In the genomic region with DNA sequence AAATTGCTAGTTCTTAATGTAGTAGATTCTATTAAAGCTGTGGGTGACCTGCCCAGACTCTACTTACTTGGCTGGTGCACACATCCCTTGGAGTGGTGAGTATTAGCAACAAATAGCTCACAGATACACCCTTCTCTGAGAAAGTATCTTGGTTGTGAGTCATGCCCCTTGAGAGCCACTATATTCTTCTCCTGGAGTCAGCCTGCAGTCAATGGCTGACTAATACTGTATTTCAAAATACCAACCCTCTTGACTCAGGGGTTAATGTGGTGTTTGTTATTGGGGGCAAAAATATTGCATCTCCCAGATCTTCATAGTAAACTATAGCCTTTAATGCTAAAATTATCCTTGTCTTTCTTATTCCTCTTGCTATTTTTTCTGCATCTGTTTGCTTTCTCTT, we compare ENCODE assay signal across 11 cellular contexts.
DNase-seq lines count a peak whose midpoint lies in the region; ATAC-seq and TF ChIP-seq lines count a peak whose summit lies in the region.
"Had no signal": no experiment of that assay in that cellular context is flagged by ENCODE, and none has a peak within 500 bp of the region (broad histone marks: within the 10 kb centered on the region; RNA-seq: fewer than 3 reads in every experiment).

No MANE protein-coding gene starts in this region.

- no peak overlapping the region for H3K4me3 Mint-ChIP-seq in MCF 10A (ENCODE audit: unreplicated experiment)
- no peak overlapping the region for H3K4me3 Mint-ChIP-seq in activated CD8-positive, alpha-beta memory T cell treated with anti-CD3 and anti-CD28 coated beads, Interleukin-2, amount 10 ng/mL, durations not matched to agents 7 days and 5 days
- H3K4me3 Mint-ChIP-seq: B cell had no signal

- H3K36me3 Mint-ChIP-seq in MCF 10A (ENCODE audit: insufficient read depth, unreplicated experiment), result no peaks in the 10 kb centered on the region
- H3K36me3 Mint-ChIP-seq in activated CD8-positive, alpha-beta memory T cell treated with anti-CD3 and anti-CD28 coated beads, Interleukin-2, amount 10 ng/mL, durations not matched to agents 7 days and 5 days, result no peaks in the 10 kb centered on the region

- POLR2A ChIA-PET in MCF 10A (lab: Yijun Ruan, JAX), result interaction anchor here (0.7 to 1.1 kb wide), 2 partner anchors 180 to 389 kb away, joined by 3 read pairs; no protein-coding TSS in a partner anchor

- no peak overlapping the region for H3K27ac Mint-ChIP-seq in MCF 10A (ENCODE audit: low read depth, unreplicated experiment)
- H3K27ac Mint-ChIP-seq in activated CD8-positive, alpha-beta memory T cell treated with anti-CD3 and anti-CD28 coated beads, Interleukin-2, amount 10 ng/mL, durations not matched to agents 7 days and 5 days, result no peak overlapping the region
- H3K27ac Mint-ChIP-seq: B cell had no signal

- H3K4me1 Mint-ChIP-seq in MCF 10A (ENCODE audit: insufficient read depth, unreplicated experiment), result peaks cover 13% of the 10 kb centered on the region
- H3K4me1 Mint-ChIP-seq in activated CD8-positive, alpha-beta memory T cell treated with anti-CD3 and anti-CD28 coated beads, Interleukin-2, amount 10 ng/mL, durations not matched to agents 7 days and 5 days, result no peaks in the 10 kb centered on the region
- H3K4me1 Mint-ChIP-seq: B cell had no signal

- no peak for ATAC-seq in HG02973 (IDR thresholded peaks at IDR 0.05; ENCODE audit: unreplicated experiment)
- no peak for ATAC-seq in activated CD8-positive, alpha-beta memory T cell treated with anti-CD3 and anti-CD28 coated beads, Interleukin-2, amount 10 ng/mL, durations not matched to agents 7 days and 5 days

- H3K9me3 Mint-ChIP-seq in MCF 10A (ENCODE audit: unreplicated experiment), result no peaks in the 10 kb centered on the region
- peaks cover 6% of the 10 kb centered on the region for H3K9me3 Mint-ChIP-seq in activated CD8-positive, alpha-beta memory T cell treated with anti-CD3 and anti-CD28 coated beads, Interleukin-2, amount 10 ng/mL, durations not matched to agents 7 days and 5 days (ENCODE audit: low read depth)

- peak; percentile 90 for DNase-seq in MCF 10A (ENCODE audit: unreplicated experiment)
- no peak for DNase-seq in breast epithelium (ENCODE audit: low spot score in 2 of 2)
- peak; percentile 58 for DNase-seq in T1000 (lab: John Stamatoyannopoulos, UW)
- peak; percentile 29 for DNase-seq in glomerular visceral epithelial cell (ENCODE audit: extremely low spot score)
- no peak for DNase-seq in stimulated activated CD4-positive, alpha-beta T cell treated with anti-CD3 and anti-CD28 coated beads, Interleukin-2, amount 100 ng/mL, for 24 hours
- DNase-seq in mucosa of gallbladder (ENCODE audit: low spot score), result no peak
- no peak for DNase-seq in activated CD8-positive, alpha-beta memory T cell treated with anti-CD3 and anti-CD28 coated beads, Interleukin-2, amount 10 ng/mL, durations not matched to agents 7 days and 5 days
- DNase-seq: esophagus squamous epithelium; stimulated activated CD4-positive, alpha-beta T cell treated with anti-CD3 and anti-CD28 coated beads, Interleukin-4, amount 100 ng/mL, for 24 hours had no signal

- H3K9me3 ChIP-seq in breast epithelium, result no peaks in the 10 kb centered on the region
- H3K9me3 ChIP-seq: esophagus squamous epithelium had no signal

- no peaks in the 10 kb centered on the region for H3K36me3 ChIP-seq in breast epithelium
- H3K36me3 ChIP-seq: esophagus squamous epithelium had no signal

- H3K27me3 ChIP-seq in breast epithelium, result no peaks in the 10 kb centered on the region
- H3K27me3 ChIP-seq: esophagus squamous epithelium had no signal

- H3K4me1 ChIP-seq in breast epithelium, result no peaks in the 10 kb centered on the region
- H3K4me1 ChIP-seq: esophagus squamous epithelium had no signal

- no peaks in the 10 kb centered on the region for H3K27me3 Mint-ChIP-seq in MCF 10A (ENCODE audit: insufficient read depth, unreplicated experiment)
- no peaks in the 10 kb centered on the region for H3K27me3 Mint-ChIP-seq in activated CD8-positive, alpha-beta memory T cell treated with anti-CD3 and anti-CD28 coated beads, Interleukin-2, amount 10 ng/mL, durations not matched to agents 7 days and 5 days
- H3K27me3 Mint-ChIP-seq: B cell had no signal

- no peak overlapping the region for H3K27ac ChIP-seq in breast epithelium
- H3K27ac ChIP-seq: esophagus squamous epithelium had no signal

- no peak for TF ChIP-seq CTCF in MCF 10A (IDR thresholded peaks at IDR 0.05; ENCODE audit: unreplicated experiment)
- no peak for TF ChIP-seq CTCF in breast epithelium (IDR thresholded peaks at IDR 0.05)

- no peak for TF ChIP-seq POLR2A in breast epithelium (IDR thresholded peaks at IDR 0.05)

- H3K4me3 ChIP-seq in breast epithelium, result no peak overlapping the region
- H3K4me3 ChIP-seq: esophagus squamous epithelium had no signal

- intact Hi-C loops in MCF 10A (cut with micrococcal nuclease), result no loop called here
- intact Hi-C loops in breast epithelium (cut with DNase I; ENCODE audit: low total_unique reads), result no loop called here

- CTCF ChIA-PET in MCF 10A (lab: Yijun Ruan, JAX), result interaction anchor here (0.7 kb wide), 2 partner anchors 170 to 394 kb away, joined by 3 to 4 read pairs; no protein-coding TSS in a partner anchor
- CTCF ChIA-PET in activated CD8-positive, alpha-beta memory T cell treated with anti-CD3 and anti-CD28 coated beads, Interleukin-2, amount 10 ng/mL, durations not matched to agents 7 days and 5 days (lab: Charles Lee), result no interaction called here

- BruUV-seq in MCF 10A (replicated peaks; lab: Mats Ljungman, UMichigan), result no TSS peak

Comparison
In these comparisons a context has a peak if more than half of its experiments do, and no peak if none do; other contexts are left out.
1. DNase-seq: peak in MCF 10A (single experiment), T1000 (single experiment) and glomerular visceral epithelial cell (single experiment); none in breast epithelium (0 of 2), stimulated activated CD4-positive, alpha-beta T cell treated with anti-CD3 and anti-CD28 coated beads, Interleukin-2, amount 100 ng/mL, for 24 hours (0 of 2), mucosa of gallbladder (single experiment) and activated CD8-positive, alpha-beta memory T cell treated with anti-CD3 and anti-CD28 coated beads, Interleukin-2, amount 10 ng/mL, durations not matched to agents 7 days and 5 days (single experiment).